Comparison of ENCODE assay signal across 13 cellular contexts in the genomic region with DNA sequence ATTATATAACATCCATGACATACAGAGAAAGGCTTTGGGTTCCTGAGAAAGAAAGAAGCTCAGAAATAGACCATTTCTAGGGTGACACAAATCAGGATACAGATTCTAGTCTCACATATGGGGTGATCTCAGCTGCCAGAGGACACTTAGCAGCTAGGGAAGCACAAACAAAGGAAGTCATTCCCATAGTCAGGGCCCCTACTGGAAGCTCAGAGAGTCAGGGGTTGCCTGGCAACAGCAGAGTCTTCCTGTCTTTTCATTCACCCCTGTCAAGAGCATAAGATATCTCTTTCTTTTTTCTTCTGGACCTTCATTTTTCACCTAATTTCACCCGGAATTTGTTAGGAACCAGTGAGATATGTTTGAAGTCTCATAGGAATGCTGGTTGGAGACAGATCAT.
"Had no signal": no experiment of that assay in that cellular context is flagged by ENCODE, and none has a peak within 500 bp of the region (broad histone marks: within the 10 kb centered on the region; RNA-seq: fewer than 3 reads in every experiment).

No MANE protein-coding gene starts in this region.

- DNase-seq: activated effector memory CD4-positive, alpha-beta T cell treated with Interleukin-2 at 50 U/mL for 16 hours; activated T-cell treated with anti-CD3 and anti-CD28 coated beads, Interleukin-2, amount 50 U/mL, for 1 hour; amniotic stem cell; foreskin keratinocyte; islet precursor cell; mammary epithelial cell; stimulated activated CD4-positive, alpha-beta T cell treated with anti-CD3 and anti-CD28 coated beads, Interleukin-2, amount 100 ng/mL, for 48 hours; stimulated activated naive CD4-positive, alpha-beta T cell treated with Interleukin-2 at 50 U/mL for 16 hours; upper lobe of right lung had no signal

- H3K27ac ChIP-seq: foreskin keratinocyte, suprapubic skin, upper lobe of right lung had no signal

- ATAC-seq: activated CD4-positive, CD25-positive, alpha-beta regulatory T cell treated with anti-CD3 and anti-CD28 coated beads, Interleukin-2, amount 50 U/mL, for 24 hours; activated naive CD4-positive, alpha-beta T cell treated with anti-CD3 and anti-CD28 coated beads, Interleukin-2, amount 50 U/mL, for 72 hours; foreskin keratinocyte; left lobe of liver; upper lobe of right lung had no signal
